15 cellular contexts compared by ENCODE assay signal in the genomic region with DNA sequence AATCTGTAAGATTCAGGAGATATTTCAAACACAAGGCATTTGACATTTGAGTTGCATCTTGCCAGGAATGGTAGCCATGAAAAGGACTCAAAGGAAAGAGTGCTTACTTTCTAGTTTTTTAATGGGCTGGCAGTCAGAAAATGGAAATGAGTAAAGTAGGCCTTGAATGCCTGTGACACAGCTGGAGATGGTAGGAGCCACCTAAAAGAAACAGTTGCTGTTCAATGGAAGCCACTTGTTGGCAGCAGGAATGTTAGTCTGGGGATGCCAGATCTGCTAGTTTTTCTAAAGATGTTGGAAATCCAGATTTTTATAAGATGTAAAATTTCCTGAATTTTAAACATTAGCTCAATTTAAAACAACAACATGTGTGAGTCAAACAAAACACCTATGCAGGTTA. TPM values are rescaled to one million over a fixed set of nuclear protein-coding genes. Genes with fewer than 3 reads are reported as not detected.
DNase-seq lines count a peak whose midpoint lies in the region; ATAC-seq, FAIRE-seq and TF ChIP-seq lines count a peak whose summit lies in the region.
"Had no signal": no experiment of that assay in that cellular context is flagged by ENCODE, and none has a peak within 500 bp of the region (broad histone marks: within the 10 kb centered on the region; RNA-seq: fewer than 3 reads in every experiment).

No MANE protein-coding gene starts in this region.

- no peak for TF ChIP-seq POLR2A in endothelial cell of umbilical vein (IDR thresholded peaks at IDR 0.05; ENCODE audit: low read depth, low read length)

- peak overlapping the region; percentile 71 for H3K4me2 ChIP-seq in SK-N-SH
- peak overlapping the region; percentile 47 for H3K4me2 ChIP-seq in endothelial cell of umbilical vein (ENCODE audit: insufficient read depth, low read length)
- H3K4me2 ChIP-seq in osteoblast (ENCODE audit: insufficient read depth, low read length), result peak overlapping the region; percentile 70
- H3K4me2 ChIP-seq: PC-9 had no signal

- H4K20me1 ChIP-seq in SK-N-SH (ENCODE audit: insufficient read depth) (no peaks in the 10 kb centered on the region), endothelial cell of umbilical vein (replicated peaks; ENCODE audit: control insufficient read depth, extremely low read depth, insufficient read depth, low read length) (no peaks in the 10 kb centered on the region), osteoblast (ENCODE audit: insufficient read depth, low read length) (no peaks in the 10 kb centered on the region)

- H3K9me1 ChIP-seq in endothelial cell of umbilical vein (replicated peaks; ENCODE audit: control insufficient read depth, extremely low read depth, insufficient read depth, low read length), result no peaks in the 10 kb centered on the region

- H3K9me3 ChIP-seq in SK-N-SH (no peaks in the 10 kb centered on the region), endothelial cell of umbilical vein (replicated peaks; ENCODE audit: control insufficient read depth, insufficient read depth, low read length) (no peaks in the 10 kb centered on the region), osteoblast (ENCODE audit: low read depth, low read length) (no peaks in the 10 kb centered on the region), upper lobe of right lung (no peaks in the 10 kb centered on the region)

- H2AFZ ChIP-seq in SK-N-SH (ENCODE audit: low read depth) (0 out of 2 replicates have a peak overlapping the region, but pooled peaks have one; percentile 2), endothelial cell of umbilical vein (ENCODE audit: low read depth, low read length) (no peak overlapping the region), osteoblast (ENCODE audit: low read length) (peak overlapping the region; percentile 52)
- H2AFZ ChIP-seq: PC-9 had no signal

- no peak overlapping the region for H3K4me3 ChIP-seq in SK-N-SH (ENCODE audit: low read depth in 2 of 2, low read length in 1 of 2)
- H3K4me3 ChIP-seq in endothelial cell of umbilical vein (replicated peaks in 1 of 3; ENCODE audit: insufficient read depth in 1 of 3, low read depth in 1 of 3, low read length in 3 of 3), result no peak overlapping the region
- no peak overlapping the region for H3K4me3 ChIP-seq in osteoblast (ENCODE audit: insufficient read depth, low read length)
- H3K4me3 ChIP-seq in upper lobe of right lung, result no peak overlapping the region
- H3K4me3 ChIP-seq: PC-9 had no signal

- no peak for FAIRE-seq in endothelial cell of umbilical vein (lab: Jason Lieb, UNC)
- FAIRE-seq: GM12891 had no signal

- peaks cover 35 to 40% of the 10 kb centered on the region in 2 experiments; a peak in 3 of 4 replicates for H3K4me1 ChIP-seq in SK-N-SH (ENCODE audit: control insufficient read depth in 1 of 2, insufficient read depth in 2 of 2, low read depth in 1 of 2, low read length in 1 of 2)
- H3K4me1 ChIP-seq in endothelial cell of umbilical vein (ENCODE audit: control insufficient read depth, extremely low read depth, insufficient read depth, low read length), result peaks cover 31% of the 10 kb centered on the region
- H3K4me1 ChIP-seq in osteoblast (ENCODE audit: insufficient read depth, low read length), result peaks cover 46% of the 10 kb centered on the region
- peaks cover 42% of the 10 kb centered on the region for H3K4me1 ChIP-seq in upper lobe of right lung

- DNase-seq in SK-N-SH (no peak), endothelial cell of umbilical vein (ENCODE audit: low read depth, low spot score) (peak; percentile 25), osteoblast (ENCODE audit: insufficient read length, low spot score, missing footprints) (no peak), upper lobe of right lung (no peak), NCI-H1105 (lab: John Stamatoyannopoulos, UW) (no peak)
- DNase-seq in activated CD4-positive, CD25-positive, alpha-beta regulatory T cell treated with anti-CD3 and anti-CD28 coated beads, Interleukin-2, amount 50 U/mL, for 72 hours, result no peak
- DNase-seq: aorta; CD4-positive, CD25-positive, alpha-beta regulatory T cell; Kasumi-1; NCI-H510A; PC-9 had no signal

- no peaks in the 10 kb centered on the region for H3K9me2 ChIP-seq in SK-N-SH

- H3K9ac ChIP-seq in SK-N-SH, result no peak overlapping the region
- H3K9ac ChIP-seq in endothelial cell of umbilical vein (replicated peaks; ENCODE audit: extremely low read depth, insufficient read depth, low read length), result no peak overlapping the region

- TF ChIP-seq CTCF in SK-N-SH (IDR thresholded peaks at IDR 0.05), result no peak
- no peak for TF ChIP-seq CTCF in endothelial cell of umbilical vein (IDR thresholded peaks at IDR 0.05; ENCODE audit: extremely low read depth in 1 of 2, insufficient read depth in 1 of 2, low read depth in 1 of 2, low read length in 2 of 2)
- no peak for TF ChIP-seq CTCF in osteoblast (IDR thresholded peaks at IDR 0.05; ENCODE audit: extremely low read depth, low read depth, low read length)
- no peak for TF ChIP-seq CTCF in upper lobe of right lung (IDR thresholded peaks at IDR 0.05)

- H3K27me3 ChIP-seq in SK-N-SH (ENCODE audit: insufficient read depth) (no peaks in the 10 kb centered on the region), endothelial cell of umbilical vein (ENCODE audit: control insufficient read depth in 2 of 2, insufficient read depth in 2 of 2, low read length in 2 of 2) (no peaks in the 10 kb centered on the region), osteoblast (ENCODE audit: insufficient read depth, low read length) (no peaks in the 10 kb centered on the region), upper lobe of right lung (no peaks in the 10 kb centered on the region)

- H3F3A ChIP-seq in SK-N-SH (replicated peaks; ENCODE audit: insufficient read depth), result peaks cover 23% of the 10 kb centered on the region

- ATAC-seq in SK-N-SH treated with all-trans-retinoic acid at 6 μM for 48 hours, result no peak
- no peak for ATAC-seq in upper lobe of right lung
- ATAC-seq in HG02970 (IDR thresholded peaks at IDR 0.05; ENCODE audit: low FRiP score, unreplicated experiment), result no peak
- ATAC-seq: stimulated activated effector memory CD8-positive, alpha-beta T cell treated with anti-CD3 and anti-CD28 coated beads, Interleukin-12 subunit alpha, Interleukin-12 subunit beta, amount 100 ng/mL, for 72 hours had no signal

- dilution Hi-C loops in endothelial cell of umbilical vein (cut with MboI; ENCODE audit: extremely low pct_ligation_motif_present, low sequenced_read_pairs), result no loop called here

- no TSS peak for BruUV-seq in endothelial cell of umbilical vein (replicated peaks; lab: Mats Ljungman, UMichigan)

- H3K36me3 ChIP-seq in SK-N-SH (replicated peaks in 1 of 2; ENCODE audit: control insufficient read depth in 1 of 2, insufficient read depth in 2 of 2, low read length in 1 of 2) (no peaks in the 10 kb centered on the region), endothelial cell of umbilical vein (ENCODE audit: control insufficient read depth in 2 of 2, extremely low read depth in 1 of 2, insufficient read depth in 2 of 2, low read length in 2 of 2) (no peaks in the 10 kb centered on the region), osteoblast (ENCODE audit: insufficient read depth, low read length) (no peaks in the 10 kb centered on the region), upper lobe of right lung (no peaks in the 10 kb centered on the region)

- intact Hi-C loops in endothelial cell of umbilical vein (cut with micrococcal nuclease) (no loop called here), upper lobe of right lung (cut with DNase I) (no loop called here)

- POLR2A ChIA-PET in SK-N-SH (lab: Yijun Ruan, JAX) (interaction anchor here (1.0 kb wide), 1 partner anchor 24 kb away, joined by 3 read pairs; no protein-coding TSS in a partner anchor), endothelial cell of umbilical vein (lab: Charles Lee) (no interaction called here)

- no peak for TF ChIP-seq RAD21 in SK-N-SH (IDR thresholded peaks at IDR 0.05; ENCODE audit: low read length)

- H3K27ac ChIP-seq in SK-N-SH (ENCODE audit: low read depth in 2 of 2, low read length in 1 of 2) (peak overlapping the region; percentile 72 to 82), endothelial cell of umbilical vein (ENCODE audit: insufficient read depth, low read depth, low read length) (no peak overlapping the region), osteoblast (ENCODE audit: low read depth, low read length) (peak overlapping the region; percentile 71), upper lobe of right lung (peak overlapping the region; percentile 43)
- H3K27ac ChIP-seq: PC-9 had no signal

- no peak for TF ChIP-seq EP300 in SK-N-SH (IDR thresholded peaks at IDR 0.05; ENCODE audit: borderline replicate concordance in 1 of 2, low read depth in 1 of 2, low read length in 1 of 2)

- H3K79me2 ChIP-seq in SK-N-SH (ENCODE audit: insufficient read depth), result peaks cover 13% of the 10 kb centered on the region
- no peaks in the 10 kb centered on the region for H3K79me2 ChIP-seq in endothelial cell of umbilical vein (ENCODE audit: control insufficient read depth, insufficient read depth, low read length)
- H3K79me2 ChIP-seq in osteoblast (ENCODE audit: insufficient read depth, low read length), result no peaks in the 10 kb centered on the region

- CTCF ChIA-PET in SK-N-SH (lab: Yijun Ruan, JAX) (interaction anchor here (0.8 to 1.1 kb wide), 4 partner anchors 21 to 111 kb away, joined by 3 read pairs; no protein-coding TSS in a partner anchor), endothelial cell of umbilical vein (lab: Charles Lee) (interaction anchor here (1.0 to 2.1 kb wide), 5 partner anchors 12 to 164 kb away, joined by 3 to 8 read pairs (median 4); no protein-coding TSS in a partner anchor)

TF ChIP-seq in SK-N-SH, 30 proteins besides CTCF, POLR2A, EP300 and RAD21 (continues in another document):
- TF ChIP-seq GABPA (IDR thresholded peaks at IDR 0.05; ENCODE audit: low read depth) (no peak), ELF1 (IDR thresholded peaks at IDR 0.05) (no peak), RFX5 (IDR thresholded peaks at IDR 0.05; ENCODE audit: low read length) (no peak)

TF ChIP-seq in SK-N-SH treated with all-trans-retinoic acid at 6 μM for 48 hours, 23 proteins besides CTCF, POLR2A, EP300 and RAD21 (continues in another document):
- TF ChIP-seq OSR1 (CRISPR knock-in tag; IDR thresholded peaks at IDR 0.05), result no peak
- no peak for TF ChIP-seq SNAI2 (CRISPR knock-in tag; IDR thresholded peaks at IDR 0.05)

TF ChIP-seq in endothelial cell of umbilical vein, 7 proteins besides CTCF, POLR2A, EP300 and RAD21 (continues in another document):
- TF ChIP-seq GATA2 (IDR thresholded peaks at IDR 0.05; ENCODE audit: insufficient read depth, insufficient read length, low read depth, low read length), result no peak

RNA-seq across cellular contexts. Expression of a gene that starts 43.6 kb away (rescaled TPM):
- polyA plus RNA-seq in SK-N-SH (2012; rRNA removed) (2.2 and 2.4 TPM in 2 replicates), endothelial cell of umbilical vein (2.1 and 3.6 TPM in 2 replicates)
- polyA plus RNA-seq in SK-N-SH (2012; cell fraction: cytosol; rRNA removed), result 3.2 TPM in 2 replicates
- polyA plus RNA-seq in SK-N-SH (2012; cell fraction: nucleus; rRNA removed), result 3.7 and 4.7 TPM in 2 replicates
- total RNA-seq in endothelial cell of umbilical vein (8.7 and 9.3 TPM in 2 replicates), osteoblast (5.1 and 6.8 TPM in 2 replicates), upper lobe of right lung (31.8 TPM)
- 2.6 and 3.0 TPM in 2 replicates for polyA plus RNA-seq in endothelial cell of umbilical vein (2011; cell fraction: cytosol; rRNA removed)
- polyA plus RNA-seq in endothelial cell of umbilical vein (2011; cell fraction: nucleus; rRNA removed), result 8.9 and 9.0 TPM in 2 replicates
- 4.8 and 7.0 TPM in 2 replicates for polyA plus RNA-seq in endothelial cell of umbilical vein (2012)
- polyA minus RNA-seq in endothelial cell of umbilical vein, result 8.9 and 12.7 TPM in 2 replicates
- not detected for polyA minus RNA-seq in endothelial cell of umbilical vein (2011; cell fraction: cytosol; rRNA and poly(A)+ RNA removed)
- 10.9 and 17.8 TPM in 2 replicates for polyA minus RNA-seq in endothelial cell of umbilical vein (2011; cell fraction: nucleus; rRNA and poly(A)+ RNA removed)
